In genomic region chr11:116530705-116531104, GRCh38 we compare ENCODE assay signal across 24 cellular contexts.
DNase-seq lines count a peak whose midpoint lies in the region; ATAC-seq, FAIRE-seq and TF ChIP-seq lines count a peak whose summit lies in the region.
"Had no signal": no experiment of that assay in that cellular context is flagged by ENCODE, and none has a peak within 500 bp of the region (broad histone marks: within the 10 kb centered on the region; RNA-seq: fewer than 3 reads in every experiment).

No MANE protein-coding gene starts in this region.

- TF ChIP-seq RAD21 in K562 (CRISPR knock-in tag; conservative IDR thresholded peaks at IDR 0.05 in 1 of 2, IDR thresholded peaks at IDR 0.05 in 1 of 2) = no peak

- no peaks in the 10 kb centered on the region for H3K36me3 ChIP-seq in K562 (ENCODE audit: control insufficient read depth, insufficient read depth, low read length)
- H3K36me3 ChIP-seq in upper lobe of left lung = no peaks in the 10 kb centered on the region
- H3K36me3 ChIP-seq: BE2C, BLaER1 had no signal

- ATAC-seq in K562 (no peak), HG03139 (IDR thresholded peaks at IDR 0.05; ENCODE audit: unreplicated experiment) (no peak), upper lobe of left lung (ENCODE audit: low FRiP score in 2 of 2) (no peak)

- no peak for DNase-seq in K562 (ENCODE audit: extremely low read depth in 1 of 4, low spot score in 3 of 4)
- peak; percentile 9 for DNase-seq in posterior vena cava (ENCODE audit: low spot score)
- no peak for DNase-seq in GM10266 (ENCODE audit: extremely low spot score)
- no peak for DNase-seq in upper lobe of left lung
- DNase-seq: 8988T; ACHN; BE2C; C1 segment of cervical spinal cord; CD4-positive, alpha-beta memory T cell; CD4-positive, CD25-positive, alpha-beta regulatory T cell; CD8-positive, alpha-beta memory T cell; COR-L47; DMS 273 treated with DMSO at 0.1 percent for 48 hours; DMS153; DMS53; DMS79; DND-41; EL; GDM1 had no signal

- H3K4me3 ChIP-seq in K562 = no peak overlapping the region
- H3K4me3 ChIP-seq in upper lobe of left lung = no peak overlapping the region
- H3K4me3 ChIP-seq: BLaER1 had no signal

- in situ Hi-C loops in K562 (cut with MboI) = no loop called here

- H2AFZ ChIP-seq in K562 (ENCODE audit: low read depth, low read length) = no peak overlapping the region

- TF ChIP-seq CTCF in K562 (IDR thresholded peaks at IDR 0.05 in 2 of 3, conservative IDR thresholded peaks at IDR 0.05 in 1 of 3; ENCODE audit: insufficient read depth in 2 of 3, low read depth in 1 of 3, low read length in 3 of 3) (no peak), GM10266 (IDR thresholded peaks at IDR 0.05; ENCODE audit: control insufficient read depth, insufficient read depth, low read depth, missing control alignments) (no peak), upper lobe of left lung (IDR thresholded peaks at IDR 0.05) (no peak)

- FAIRE-seq in K562 (lab: Jason Lieb, UNC) = no peak
- FAIRE-seq: A204.1, GM12891, GM19239 had no signal

- intact Hi-C loops in K562 (cut with micrococcal nuclease) (no loop called here), posterior vena cava (cut with DNase I) (loop anchor here in 1 of 2 donors (10.0 kb wide), 1 partner anchor 734 kb away; no protein-coding TSS in a partner anchor)

- H3K9me1 ChIP-seq in K562 (ENCODE audit: control insufficient read depth, insufficient read depth, low read length) = no peaks in the 10 kb centered on the region

- no peak for TF ChIP-seq EP300 in K562 (IDR thresholded peaks at IDR 0.05; ENCODE audit: low read length)
- TF ChIP-seq EP300 in upper lobe of left lung (IDR thresholded peaks at IDR 0.05) = no peak

- TF ChIP-seq POLR2A in K562 (conservative IDR thresholded peaks at IDR 0.05) = no peak
- no peak for TF ChIP-seq POLR2A in upper lobe of left lung (IDR thresholded peaks at IDR 0.05)

- H3K9ac ChIP-seq in K562 (ENCODE audit: insufficient read depth in 1 of 2, low read depth in 2 of 2, low read length in 2 of 2) = no peak overlapping the region
- H3K9ac ChIP-seq: BLaER1 had no signal

- H3K4me1 ChIP-seq in K562 (replicated peaks in 1 of 2; ENCODE audit: control insufficient read depth in 2 of 2, insufficient read depth in 2 of 2, low read length in 2 of 2) (no peaks in the 10 kb centered on the region), upper lobe of left lung (no peaks in the 10 kb centered on the region)
- H3K4me1 ChIP-seq: BE2C, BLaER1 had no signal

- CTCF ChIA-PET in K562 (lab: Yijun Ruan, JAX; ENCODE audit: low intra/inter-chr PET ratio) = no interaction called here

- no peaks in the 10 kb centered on the region for H4K20me1 ChIP-seq in K562 (replicated peaks; ENCODE audit: control insufficient read depth, insufficient read depth, low read length)
- H4K20me1 ChIP-seq: BLaER1 had no signal

- no peak overlapping the region for H3K4me2 ChIP-seq in K562 (ENCODE audit: insufficient read depth, low read length)
- H3K4me2 ChIP-seq: BLaER1 had no signal

- H3K27ac ChIP-seq in K562 (ENCODE audit: extremely low read depth, low read depth, low read length) = no peak overlapping the region
- H3K27ac ChIP-seq in upper lobe of left lung = no peak overlapping the region
- H3K27ac ChIP-seq: BLaER1 had no signal

- H3K27me3 ChIP-seq in K562 (ENCODE audit: control insufficient read depth in 2 of 2, insufficient read depth in 2 of 2, low read length in 2 of 2) (peaks cover 2 to 39% of the 10 kb centered on the region in 2 experiments; a peak in 3 of 5 replicates), upper lobe of left lung (no peaks in the 10 kb centered on the region)
- H3K27me3 ChIP-seq: BE2C, BLaER1 had no signal

- no TSS peak for BruUV-seq in K562 (replicated peaks; lab: Mats Ljungman, UMichigan)

- WGBS in K562 (ENCODE audit: insufficient coverage, low coverage, missing lambda C conversion rate) = 0% methylated on average over 2 of the region's 2 CpGs
- WGBS in upper lobe of left lung, 2 donors = 81 to 91% methylated on average over 2 of the region's 2 CpGs

- POLR2A ChIA-PET in K562 (lab: Yijun Ruan, JAX) = no interaction called here

- H3K79me2 ChIP-seq in K562 (ENCODE audit: control insufficient read depth, insufficient read depth, low read length) = no peaks in the 10 kb centered on the region

- H3K9me3 ChIP-seq in K562 (replicated peaks; ENCODE audit: control insufficient read depth, insufficient read depth, low read depth, low read length) (no peaks in the 10 kb centered on the region), upper lobe of left lung (peaks cover 0 to 5% (median 2%) of the 10 kb centered on the region in 4 donors)
- H3K9me3 ChIP-seq: BE2C had no signal

TF ChIP-seq in K562, 482 proteins besides CTCF, POLR2A, EP300 and RAD21:
- TF ChIP-seq POLR2G (IDR thresholded peaks at IDR 0.05; ENCODE audit: low read depth, low read length) (no peak), ZNF184 (CRISPR knock-in tag; IDR thresholded peaks at IDR 0.05) (peak; percentile 86), TOE1 (IDR thresholded peaks at IDR 0.05; ENCODE audit: borderline replicate concordance) (no peak), TOE1 (CRISPR knock-in tag; IDR thresholded peaks at IDR 0.05; ENCODE audit: borderline replicate concordance, low read depth) (no peak)
